In the genomic region with DNA sequence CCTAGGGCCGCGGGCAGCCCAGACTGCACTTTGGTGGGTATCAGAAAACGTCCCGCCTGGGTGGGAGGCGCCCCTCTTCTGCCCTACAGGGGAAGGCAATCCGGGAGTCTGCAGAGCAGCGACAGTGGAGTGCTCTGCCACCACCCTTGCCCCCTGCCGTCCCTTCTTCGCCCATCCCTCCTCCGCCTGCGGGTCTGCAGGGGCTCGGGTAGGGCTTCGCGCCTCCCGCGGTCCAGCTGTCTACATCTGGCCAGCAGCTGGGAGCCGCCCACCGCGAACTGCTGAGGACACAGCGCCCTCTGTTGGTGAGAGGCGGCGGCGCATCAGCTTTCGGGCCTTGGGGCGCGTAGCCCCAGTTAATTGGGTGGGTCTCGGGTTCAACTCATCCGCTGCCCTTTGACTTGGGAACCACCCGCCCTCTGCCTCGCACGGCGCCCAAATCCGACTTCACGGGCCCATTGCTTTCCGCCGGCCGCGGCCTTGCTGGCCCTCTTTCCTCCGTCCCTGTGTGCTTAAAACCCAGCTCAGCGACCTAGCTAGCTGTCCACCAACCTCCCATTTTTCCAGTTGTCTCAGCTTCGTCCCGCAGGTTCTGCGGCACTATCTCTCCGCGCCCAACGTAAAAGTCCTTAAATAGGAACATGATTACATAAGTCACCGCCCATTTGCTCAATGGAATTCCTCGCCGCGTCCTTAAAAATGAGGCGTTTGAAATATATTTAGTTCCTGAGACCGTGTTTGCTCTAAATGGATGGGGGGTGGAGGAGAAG, we compare ENCODE assay signal across 8 cellular contexts. TPM values are rescaled to one million over a fixed set of nuclear protein-coding genes. Genes with fewer than 3 reads are reported as not detected.
DNase-seq lines count a peak whose midpoint lies in the region; ATAC-seq and TF ChIP-seq lines count a peak whose summit lies in the region.

No MANE protein-coding gene starts in this region.

- intact Hi-C loops in heart right ventricle (cut with DNase I) = loop anchor here in 6 of 10 donors (1.0 to 2.0 kb wide), 5 partner anchors 21 to 45 kb away; no protein-coding TSS in a partner anchor

- DNase-seq in BJ (ENCODE audit: low read depth) (no peak), HT-29 (ENCODE audit: low spot score) (peak; percentile 76), SK-N-SH (peak; percentile 94), heart right ventricle (peak; percentile 47 to 80), smooth muscle cell (lab: John Stamatoyannopoulos, UW; ENCODE audit: unreplicated experiment) (peak; percentile 56)
- peak; percentile 80 to 93 for DNase-seq in activated naive CD4-positive, alpha-beta T cell treated with anti-CD3 and anti-CD28 coated beads, Interleukin-2, amount 50 U/mL, for 72 hours (ENCODE audit: low spot score in 2 of 2)

- H3K4me1 ChIP-seq in SK-N-SH (ENCODE audit: control insufficient read depth in 1 of 2, insufficient read depth in 2 of 2, low read depth in 1 of 2, low read length in 1 of 2) (peaks cover 0 to 25% of the 10 kb centered on the region in 2 experiments; a peak in 1 of 4 replicates), heart right ventricle (peaks cover 4 to 36% (median 24%) of the 10 kb centered on the region in 9 donors), smooth muscle cell (ENCODE audit: low read depth) (peaks cover 2% of the 10 kb centered on the region)

- peak; percentile 81 for TF ChIP-seq RAD21 in SK-N-SH (IDR thresholded peaks at IDR 0.05; ENCODE audit: low read length)

- CTCF ChIA-PET in BJ (lab: Yijun Ruan, JAX) (interaction anchor here (0.6 to 24.5 kb wide), 22 partner anchors 9 to 424 kb away, joined by 3 to 726 read pairs (median 4); a partner anchor contains a TSS), SK-N-SH (lab: Yijun Ruan, JAX) (interaction anchor here (0.6 to 16.1 kb wide), 39 partner anchors 9 to 604 kb away, joined by 3 to 795 read pairs (median 5); a partner anchor contains a TSS)

- no peak overlapping the region for H3K9ac ChIP-seq in SK-N-SH
- H3K9ac ChIP-seq in smooth muscle cell (ENCODE audit: low read depth) = no peak overlapping the region

- H3K9me2 ChIP-seq in SK-N-SH = no peaks in the 10 kb centered on the region

- H3K36me3 ChIP-seq in BJ (ENCODE audit: control insufficient read depth, insufficient read depth, low read length) (no peaks in the 10 kb centered on the region), SK-N-SH (replicated peaks in 1 of 2; ENCODE audit: control insufficient read depth in 1 of 2, insufficient read depth in 2 of 2, low read length in 1 of 2) (no peaks in the 10 kb centered on the region), heart right ventricle (no peaks in the 10 kb centered on the region), smooth muscle cell (ENCODE audit: low read depth) (no peaks in the 10 kb centered on the region)

- H2AFZ ChIP-seq in SK-N-SH (ENCODE audit: low read depth) (no peak overlapping the region), smooth muscle cell (ENCODE audit: low read depth) (no peak overlapping the region)

- no peak for TF ChIP-seq EP300 in SK-N-SH (IDR thresholded peaks at IDR 0.05; ENCODE audit: borderline replicate concordance in 1 of 2, low read depth in 1 of 2, low read length in 1 of 2)

- TF ChIP-seq CTCF in BJ (IDR thresholded peaks at IDR 0.05; ENCODE audit: insufficient read depth, low read depth, low read length) = peak; percentile 98
- TF ChIP-seq CTCF in SK-N-SH (IDR thresholded peaks at IDR 0.05) = peak; percentile 92
- peak; percentile 78 to 98 (median 95) for TF ChIP-seq CTCF in heart right ventricle (IDR thresholded peaks at IDR 0.05)
- peak; percentile 100 for TF ChIP-seq CTCF in smooth muscle cell (IDR thresholded peaks at IDR 0.05; ENCODE audit: borderline replicate concordance, insufficient read depth, poor library complexity, severe bottlenecking)

- no peaks in the 10 kb centered on the region for H3K36me3 Mint-ChIP-seq in activated naive CD4-positive, alpha-beta T cell treated with anti-CD3 and anti-CD28 coated beads, Interleukin-2, amount 50 U/mL, for 72 hours

- no peak overlapping the region for H3K27ac Mint-ChIP-seq in activated naive CD4-positive, alpha-beta T cell treated with anti-CD3 and anti-CD28 coated beads, Interleukin-2, amount 50 U/mL, for 72 hours

- no peaks in the 10 kb centered on the region for H3K9me3 Mint-ChIP-seq in activated naive CD4-positive, alpha-beta T cell treated with anti-CD3 and anti-CD28 coated beads, Interleukin-2, amount 50 U/mL, for 72 hours

- ATAC-seq in GM19035 (IDR thresholded peaks at IDR 0.05; ENCODE audit: unreplicated experiment) (peak; percentile 38), heart right ventricle (peak; percentile 80 to 93 (median 84)), GM21717 (IDR thresholded peaks at IDR 0.05; ENCODE audit: unreplicated experiment) (no peak)
- peak; percentile 11 to 32 for ATAC-seq in activated naive CD4-positive, alpha-beta T cell treated with anti-CD3 and anti-CD28 coated beads, Interleukin-2, amount 50 U/mL, for 72 hours

- H3K27ac ChIP-seq in SK-N-SH (ENCODE audit: low read depth in 2 of 2, low read length in 1 of 2) (no peak overlapping the region), heart right ventricle (no peak overlapping the region), smooth muscle cell (ENCODE audit: low read depth) (no peak overlapping the region)

- peak overlapping the region; percentile 29 for H3K4me2 ChIP-seq in SK-N-SH
- H3K4me2 ChIP-seq in smooth muscle cell = peak overlapping the region; percentile 83

- H3F3A ChIP-seq in SK-N-SH (replicated peaks; ENCODE audit: insufficient read depth) (no peaks in the 10 kb centered on the region), smooth muscle cell (ENCODE audit: low read depth) (no peaks in the 10 kb centered on the region)

- no peaks in the 10 kb centered on the region for H3K79me2 ChIP-seq in SK-N-SH (ENCODE audit: insufficient read depth)
- H3K79me2 ChIP-seq in smooth muscle cell (ENCODE audit: low read depth) = no peaks in the 10 kb centered on the region

- peaks cover 35% of the 10 kb centered on the region for H3K27me3 ChIP-seq in BJ (ENCODE audit: control insufficient read depth, insufficient read depth, low read length)
- peaks cover 46% of the 10 kb centered on the region for H3K27me3 ChIP-seq in SK-N-SH (ENCODE audit: insufficient read depth)
- peaks cover 33 to 100% (median 99%) of the 10 kb centered on the region in 7 donors for H3K27me3 ChIP-seq in heart right ventricle
- peaks cover 69% of the 10 kb centered on the region for H3K27me3 ChIP-seq in smooth muscle cell (ENCODE audit: low read depth)

- 13% methylated on average over 45 of the region's 52 CpGs for WGBS in SK-N-SH (ENCODE audit: low lambda C conversion rate)
- WGBS in heart right ventricle, 2 donors = 3 to 4% methylated on average over 52 of the region's 52 CpGs
- WGBS in smooth muscle cell (ENCODE audit: low lambda C conversion rate) = 9% methylated on average over 49 of the region's 52 CpGs

- POLR2A ChIA-PET in BJ (lab: Charles Lee) (no interaction called here), SK-N-SH (lab: Yijun Ruan, JAX) (interaction anchor here (0.6 to 2.6 kb wide), 9 partner anchors 9 to 104 kb away, joined by 3 to 20 read pairs (median 4); a partner anchor contains a TSS)

- H4K20me1 ChIP-seq in SK-N-SH (ENCODE audit: insufficient read depth) (no peaks in the 10 kb centered on the region), smooth muscle cell (ENCODE audit: low read depth) (no peaks in the 10 kb centered on the region)

- H3K9me3 ChIP-seq in SK-N-SH = no peaks in the 10 kb centered on the region
- no peaks in the 10 kb centered on the region for H3K9me3 ChIP-seq in heart right ventricle
- no peaks in the 10 kb centered on the region for H3K9me3 ChIP-seq in smooth muscle cell (replicated peaks; ENCODE audit: low read depth)

- H3K4me3 ChIP-seq in BJ (ENCODE audit: low read depth, low read length) (no peak overlapping the region), SK-N-SH (ENCODE audit: low read depth in 2 of 2, low read length in 1 of 2) (peak overlapping the region; percentile 25 to 33; a peak in 2 of 4 replicates), heart right ventricle (peak overlapping the region in 7 of 10 donors; percentile 1 to 31 (median 15)), smooth muscle cell (no peak overlapping the region)

TF ChIP-seq in SK-N-SH, 30 proteins besides CTCF, POLR2A, EP300 and RAD21 (continues in another document):
- no peak for TF ChIP-seq GABPA (IDR thresholded peaks at IDR 0.05; ENCODE audit: low read depth)

RNA-seq across cellular contexts. Expression of a gene that starts 17.6 kb away (rescaled TPM):
- polyA plus RNA-seq in BJ (2011; rRNA removed) (not detected in 2 replicates), SK-N-SH (2012; rRNA removed) (0.02 TPM in 1 of 2 replicates, not detected in the other), heart right ventricle (under 1 TPM; 0.01 to 0.07 TPM), smooth muscle cell (2.3 and 21.2 TPM in 2 replicates)
- polyA minus RNA-seq in BJ (2011; rRNA and poly(A)+ RNA removed) = not detected in 2 replicates
- total RNA-seq in HT-29 (2014; rRNA removed; shearing (Covaris generic)) = 14.9 and 18.7 TPM in 2 replicates
- polyA plus RNA-seq in SK-N-SH (2012; cell fraction: cytosol; rRNA removed) = 0.01 and 0.05 TPM in 2 replicates
- 0.05 and 0.07 TPM in 2 replicates for polyA plus RNA-seq in SK-N-SH (2012; cell fraction: nucleus; rRNA removed)
- 1 to 10 TPM in 1 of 2 donors, under 1 TPM in 1; 0.11 to 6.1 TPM for total RNA-seq in activated naive CD4-positive, alpha-beta T cell treated with anti-CD3 and anti-CD28 coated beads, Interleukin-2, amount 50 U/mL, for 72 hours
- total RNA-seq in heart right ventricle (under 1 TPM in 2 of 10 donors, not detected in 8; 0.28 to 0.56 TPM), smooth muscle cell (3.5 and 3.6 TPM in 2 replicates)

RNA-seq across cellular contexts. Expression of a gene that starts 38.7 kb away (rescaled TPM):
- polyA plus RNA-seq in BJ (2011; rRNA removed) (not detected in 2 replicates), SK-N-SH (2012; rRNA removed) (0.06 and 0.08 TPM in 2 replicates), heart right ventricle (1 to 10 TPM; 1.1 to 3.0 TPM), smooth muscle cell (7.9 and 44.6 TPM in 2 replicates)
- not detected in 2 replicates for polyA minus RNA-seq in BJ (2011; rRNA and poly(A)+ RNA removed)
- total RNA-seq in HT-29 (2014; rRNA removed; shearing (Covaris generic)) = not detected in 2 replicates
- polyA plus RNA-seq in SK-N-SH (2012; cell fraction: cytosol; rRNA removed) = 0.05 and 0.13 TPM in 2 replicates
- 0.23 and 0.30 TPM in 2 replicates for polyA plus RNA-seq in SK-N-SH (2012; cell fraction: nucleus; rRNA removed)
- not detected for total RNA-seq in activated naive CD4-positive, alpha-beta T cell treated with anti-CD3 and anti-CD28 coated beads, Interleukin-2, amount 50 U/mL, for 72 hours
- total RNA-seq in heart right ventricle (1 to 10 TPM in 3 of 10 donors, under 1 TPM in 7; 0.15 to 2.9 (median 0.67) TPM), smooth muscle cell (9.3 and 12.1 TPM in 2 replicates)

Comparison
In these comparisons a context has a peak if more than half of its experiments do, and no peak if none do; other contexts are left out.
1. H3K4me3 ChIP-seq: peak in SK-N-SH (2 of 2) and heart right ventricle (7 of 10); none in BJ (single experiment) and smooth muscle cell (single experiment).
2. Peak in every context shown above with its lines, with median percentiles within 50 percentile points of each other: CTCF ChIP-seq.